Comparison of ENCODE assay signal across 8 cellular contexts in genomic region chr1:23810818-23811420, GRCh38. TPM values are rescaled to one million over a fixed set of nuclear protein-coding genes. Genes with fewer than 3 reads are reported as not detected.
A peak's percentile ranks its signal among the peaks of the same experiment; 100 is the strongest.
DNase-seq lines count a peak whose midpoint lies in the region; ATAC-seq and TF ChIP-seq lines count a peak whose summit lies in the region.

No MANE protein-coding gene starts in this region.

- H3K4me3 Mint-ChIP-seq in activated T-cell treated with anti-CD3 and anti-CD28 coated beads, Interleukin-2, amount 50 U/mL, for 24 hours, result no peak overlapping the region

- peaks cover 7% of the 10 kb centered on the region for H3K4me1 Mint-ChIP-seq in activated T-cell treated with anti-CD3 and anti-CD28 coated beads, Interleukin-2, amount 50 U/mL, for 24 hours (ENCODE audit: low read depth)

- DNase-seq in AML-193 (lab: John Stamatoyannopoulos, UW), result peak; percentile 79 to 90
- peak; percentile 23 for DNase-seq in NCI-H1694 treated with DMSO at 0.1 percent for 48 hours (lab: John Stamatoyannopoulos, UW)
- peak; percentile 69 for DNase-seq in activated T-cell treated with anti-CD3 and anti-CD28 coated beads, Interleukin-2, amount 50 U/mL, for 24 hours
- DNase-seq in psoas muscle, result peak in 1 of 2 donors; percentile 56
- no peak for DNase-seq in RKO (ENCODE audit: low spot score)

- peaks cover 0 to 64% of the 10 kb centered on the region in 2 donors for H3K36me3 ChIP-seq in gastroesophageal sphincter
- H3K36me3 ChIP-seq in psoas muscle (ENCODE audit: insufficient read depth in 1 of 2, low read depth in 1 of 2), result peaks cover 3 to 67% of the 10 kb centered on the region in 2 donors

- ATAC-seq in GM19351 (IDR thresholded peaks at IDR 0.05; ENCODE audit: unreplicated experiment) (peak; percentile 68), gastroesophageal sphincter (peak; percentile 36), psoas muscle (peak; percentile 53 to 76 (median 64)), HG03025 (IDR thresholded peaks at IDR 0.05; ENCODE audit: low FRiP score, unreplicated experiment) (no peak)

- H3K27ac ChIP-seq in gastroesophageal sphincter, result no peak overlapping the region
- H3K27ac ChIP-seq in psoas muscle, result no peak overlapping the region

- TF ChIP-seq POLR2A in gastroesophageal sphincter (IDR thresholded peaks at IDR 0.05), result no peak

- no peak overlapping the region for H3K4me3 ChIP-seq in gastroesophageal sphincter
- H3K4me3 ChIP-seq in psoas muscle, result no peak overlapping the region

- TF ChIP-seq EP300 in gastroesophageal sphincter (IDR thresholded peaks at IDR 0.05), result no peak

- 51 to 59% methylated on average over 2 to 3 of the region's 3 CpGs for WGBS in gastroesophageal sphincter (ENCODE audit: low coverage in 1 of 2), 2 donors
- 52 to 72% (median 72%) methylated on average over 3 of the region's 3 CpGs for WGBS in psoas muscle, 3 donors

- TF ChIP-seq CTCF in gastroesophageal sphincter (IDR thresholded peaks at IDR 0.05) (peak in 3 of 4 experiments; percentile 25 to 58 (median 50)), psoas muscle (IDR thresholded peaks at IDR 0.05) (peak; percentile 54)

- intact Hi-C loops in psoas muscle (cut with DNase I), result loop anchor here (2.0 to 5.0 kb wide), 4 partner anchors 44 to 106 kb away; partner anchors contain the start of gene FUCA1 (in 2 of the 2)

- H3K9me3 Mint-ChIP-seq in activated T-cell treated with anti-CD3 and anti-CD28 coated beads, Interleukin-2, amount 50 U/mL, for 24 hours, result no peaks in the 10 kb centered on the region

- H3K9me3 ChIP-seq in gastroesophageal sphincter (no peaks in the 10 kb centered on the region), psoas muscle (no peaks in the 10 kb centered on the region)

- H3K27me3 ChIP-seq in gastroesophageal sphincter (no peaks in the 10 kb centered on the region), psoas muscle (ENCODE audit: insufficient read depth in 3 of 3, low read length in 2 of 3) (no peaks in the 10 kb centered on the region)

- H3K36me3 Mint-ChIP-seq in activated T-cell treated with anti-CD3 and anti-CD28 coated beads, Interleukin-2, amount 50 U/mL, for 24 hours (ENCODE audit: low read depth), result peaks cover 38% of the 10 kb centered on the region

- no peaks in the 10 kb centered on the region for H3K27me3 Mint-ChIP-seq in activated T-cell treated with anti-CD3 and anti-CD28 coated beads, Interleukin-2, amount 50 U/mL, for 24 hours

- no peak overlapping the region for H3K27ac Mint-ChIP-seq in activated T-cell treated with anti-CD3 and anti-CD28 coated beads, Interleukin-2, amount 50 U/mL, for 24 hours

- peaks cover 0 to 13% (median 0%) of the 10 kb centered on the region in 3 donors for H3K4me1 ChIP-seq in gastroesophageal sphincter
- no peaks in the 10 kb centered on the region for H3K4me1 ChIP-seq in psoas muscle

RNA-seq across cellular contexts. Expression of gene GALE, which starts 10.4 kb away (rescaled TPM):
- total RNA-seq in gastroesophageal sphincter (10 to 100 TPM in 3 of 4 donors, 1 to 10 TPM in 1; 7.4 to 25.2 (median 12.9) TPM), psoas muscle (1 to 10 TPM; 6.4 to 7.7 (median 6.9) TPM)
- polyA plus RNA-seq in psoas muscle, result 10 to 100 TPM in 2 of 3 donors, 1 to 10 TPM in 1; 8.5 to 69.9 (median 11.2) TPM

RNA-seq across cellular contexts. Expression of gene HMGCL, which starts 14.3 kb away (rescaled TPM):
- total RNA-seq in gastroesophageal sphincter (10 to 100 TPM; 24.1 to 61.0 (median 47.2) TPM), psoas muscle (10 to 100 TPM; 27.2 to 55.4 (median 35.4) TPM)
- polyA plus RNA-seq in psoas muscle, result 10 to 100 TPM; 19.6 to 38.4 (median 25.0) TPM

RNA-seq across cellular contexts. Expression of gene LYPLA2, which starts 20.0 kb away (rescaled TPM):
- 10 to 100 TPM; 25.7 to 30.4 (median 29.2) TPM for total RNA-seq in gastroesophageal sphincter
- 10 to 100 TPM; 24.0 to 35.2 (median 28.6) TPM for total RNA-seq in psoas muscle
- polyA plus RNA-seq in psoas muscle, result 10 to 100 TPM; 37.0 to 97.6 (median 43.3) TPM

RNA-seq across cellular contexts. Expression of gene PITHD1, which starts 32.7 kb away (rescaled TPM):
- 10 to 100 TPM; 56.3 to 77.6 (median 60.8) TPM for total RNA-seq in gastroesophageal sphincter
- 10 to 100 TPM; 53.4 to 72.1 (median 63.4) TPM for total RNA-seq in psoas muscle
- polyA plus RNA-seq in psoas muscle, result 100 to 1,000 TPM in 2 of 3 donors, 10 to 100 TPM in 1; 45.2 to 162 (median 116) TPM

RNA-seq across cellular contexts. Expression of gene FUCA1, which starts 57.2 kb away (rescaled TPM):
- total RNA-seq in gastroesophageal sphincter (10 to 100 TPM; 20.3 to 44.4 (median 23.5) TPM), psoas muscle (10 to 100 TPM in 1 of 4 donors, 1 to 10 TPM in 3; 8.2 to 12.5 (median 8.8) TPM)
- polyA plus RNA-seq in psoas muscle, result 10 to 100 TPM in 1 of 3 donors, 1 to 10 TPM in 2; 5.9 to 17.3 (median 9.2) TPM
